In genomic region chr6:116665464-116665863, GRCh38 we compare ENCODE assay signal across 11 cellular contexts. TPM values are rescaled to one million over a fixed set of nuclear protein-coding genes. Genes with fewer than 3 reads are reported as not detected.
DNase-seq lines count a peak whose midpoint lies in the region; ATAC-seq, FAIRE-seq and TF ChIP-seq lines count a peak whose summit lies in the region.
"Had no signal": no experiment of that assay in that cellular context is flagged by ENCODE, and none has a peak within 500 bp of the region (broad histone marks: within the 10 kb centered on the region; RNA-seq: fewer than 3 reads in every experiment).

No MANE protein-coding gene starts in this region.

- TF ChIP-seq EP300 in HepG2 (IDR thresholded peaks at IDR 0.05; ENCODE audit: low read depth in 2 of 2, low read length in 2 of 2) (no peak), HepG2 (CRISPR knock-in tag; IDR thresholded peaks at IDR 0.05; ENCODE audit: borderline replicate concordance) (no peak)

- H3K27ac Mint-ChIP-seq in type B pancreatic cell, result no peak overlapping the region

- DNase-seq in HepG2 (ENCODE audit: low spot score) (no peak), right lobe of liver (no peak), Panc1 (ENCODE audit: low read depth, low spot score) (no peak), epithelial cell of proximal tubule (ENCODE audit: low read depth) (no peak), type B pancreatic cell (ENCODE audit: extremely low spot score, unreplicated experiment) (no peak), NCI-H2196 treated with DMSO at 0.1 percent for 48 hours (lab: John Stamatoyannopoulos, UW; ENCODE audit: unreplicated experiment) (no peak), midbrain (lab: John Stamatoyannopoulos, UW) (no peak), NCI-H2081 (lab: John Stamatoyannopoulos, UW) (no peak)
- DNase-seq: left cardiac atrium, posterior cingulate gyrus had no signal

- TF ChIP-seq RAD21 in HepG2 (CRISPR knock-in tag; IDR thresholded peaks at IDR 0.05), result no peak

- WGBS in HepG2 (ENCODE audit: low lambda C conversion rate), result 69% methylated on average over 7 of the region's 7 CpGs
- 100% methylated on average over 6 of the region's 7 CpGs for WGBS in right lobe of liver (ENCODE audit: insufficient coverage, low coverage, low lambda C conversion rate, missing lambda C conversion rate)

- H3K9ac ChIP-seq in HepG2 (ENCODE audit: insufficient read depth, low read depth, low read length), result peak overlapping the region; percentile 83; the same call in 1 of the 2 replicates

- intact Hi-C loops in HepG2 (cut with micrococcal nuclease; ENCODE audit: unreplicated experiment) (loop anchor here (5.0 kb wide), 1 partner anchor 33 kb away; no protein-coding TSS in a partner anchor), right lobe of liver (cut with DNase I) (no loop called here), Panc1 (cut with micrococcal nuclease; ENCODE audit: unreplicated experiment) (no loop called here)

- BruUV-seq in HepG2 (replicated peaks; lab: Mats Ljungman, UMichigan) (no TSS peak), Panc1 (replicated peaks; lab: Mats Ljungman, UMichigan) (no TSS peak)

- in situ Hi-C loops in HepG2 (cut with HindIII; ENCODE audit: extremely low pct_ligation_motif_present, low pct_unique_long_range_greater_than_20kb), result loop anchor here (25.0 kb wide), 1 partner anchor 378 kb away; the partner anchor contains the start of gene TSPYL1
- in situ Hi-C loops in Panc1 (cut with HindIII; ENCODE audit: low pct_unique_long_range_greater_than_20kb, low sequenced_read_pairs), result no loop called here

- POLR2A ChIA-PET in HepG2 (lab: Yijun Ruan, JAX), result no interaction called here
- POLR2A ChIA-PET in Panc1 (lab: Charles Lee), result no interaction called here

- no peak for TF ChIP-seq POLR2A in HepG2 (IDR thresholded peaks at IDR 0.05; ENCODE audit: insufficient read depth in 1 of 2, low read depth in 2 of 2, low read length in 2 of 2)
- TF ChIP-seq POLR2A in right lobe of liver (IDR thresholded peaks at IDR 0.05), result no peak

- no peaks in the 10 kb centered on the region for H3K27me3 Mint-ChIP-seq in type B pancreatic cell

- H3K4me1 Mint-ChIP-seq in type B pancreatic cell (ENCODE audit: unreplicated experiment), result peaks cover 12% of the 10 kb centered on the region

- H4K20me1 ChIP-seq in HepG2 (ENCODE audit: insufficient read depth, low read length), result no peaks in the 10 kb centered on the region

- TF ChIP-seq CTCF in HepG2 (CRISPR knock-in tag; IDR thresholded peaks at IDR 0.05) (no peak), right lobe of liver (IDR thresholded peaks at IDR 0.05) (no peak), Panc1 (IDR thresholded peaks at IDR 0.05) (no peak), epithelial cell of proximal tubule (conservative IDR thresholded peaks at IDR 0.05; ENCODE audit: low read depth, low read length) (no peak), type B pancreatic cell (conservative IDR thresholded peaks at IDR 0.05) (no peak)

- peaks cover 77% of the 10 kb centered on the region for H3K79me2 ChIP-seq in HepG2 (ENCODE audit: insufficient read depth, low read length)

- H3K27ac ChIP-seq in HepG2 (ENCODE audit: extremely low read length, insufficient read depth, low read length), result no peak overlapping the region
- H3K27ac ChIP-seq in right lobe of liver, result no peak overlapping the region
- 0 out of 2 replicates have a peak overlapping the region, but pooled peaks have one; percentile 12 for H3K27ac ChIP-seq in Panc1 (ENCODE audit: low read length)

- no peak for FAIRE-seq in HepG2 (lab: Jason Lieb, UNC)

- peaks cover 5% of the 10 kb centered on the region for H3K36me3 Mint-ChIP-seq in type B pancreatic cell

- H2AFZ ChIP-seq in HepG2 (ENCODE audit: low read length), result no peak overlapping the region

- H3K9me3 ChIP-seq in HepG2 (ENCODE audit: low read length), result no peaks in the 10 kb centered on the region
- no peaks in the 10 kb centered on the region for H3K9me3 ChIP-seq in right lobe of liver
- no peaks in the 10 kb centered on the region for H3K9me3 ChIP-seq in Panc1 (ENCODE audit: control insufficient read depth, insufficient read depth, low read depth, low read length)

- CTCF ChIA-PET in HepG2 (lab: Yijun Ruan, JAX; ENCODE audit: low intra/inter-chr PET ratio, low total read pairs), result no interaction called here
- CTCF ChIA-PET in Panc1 (lab: Charles Lee), result no interaction called here

- peaks cover 52% of the 10 kb centered on the region for H3K4me1 ChIP-seq in HepG2 (ENCODE audit: insufficient read depth, low read length)
- H3K4me1 ChIP-seq in right lobe of liver, result peaks cover 0 to 4% (median 0%) of the 10 kb centered on the region in 4 donors
- H3K4me1 ChIP-seq in Panc1 (ENCODE audit: control insufficient read depth, insufficient read depth, low read length), result peaks cover 21% of the 10 kb centered on the region

- H3K4me2 ChIP-seq in HepG2 (ENCODE audit: low read depth, low read length), result peak overlapping the region; percentile 93

- H3K36me3 ChIP-seq in HepG2 (replicated peaks in 1 of 2; ENCODE audit: control insufficient read depth in 1 of 2, insufficient read depth in 2 of 2, low read length in 2 of 2), result no peaks in the 10 kb centered on the region; a peak in 3 of 5 replicates
- no peaks in the 10 kb centered on the region for H3K36me3 ChIP-seq in right lobe of liver
- peaks cover 1% of the 10 kb centered on the region for H3K36me3 ChIP-seq in Panc1 (ENCODE audit: control insufficient read depth, insufficient read depth, low read length)

- peak overlapping the region; percentile 68 for H3K4me3 Mint-ChIP-seq in type B pancreatic cell

- H3K27me3 ChIP-seq in HepG2 (ENCODE audit: control insufficient read depth in 1 of 2, insufficient read depth in 2 of 2, low read length in 2 of 2) (no peaks in the 10 kb centered on the region; a peak in 1 of 5 replicates), right lobe of liver (no peaks in the 10 kb centered on the region), Panc1 (ENCODE audit: control insufficient read depth, insufficient read depth, low read length) (no peaks in the 10 kb centered on the region)

- peak overlapping the region; percentile 35 to 94 (median 44) for H3K4me3 ChIP-seq in HepG2 (replicated peaks in 1 of 3; ENCODE audit: insufficient read depth in 1 of 3, low read depth in 2 of 3, low read length in 3 of 3)
- H3K4me3 ChIP-seq in right lobe of liver, result no peak overlapping the region
- H3K4me3 ChIP-seq in Panc1 (ENCODE audit: low read depth in 2 of 2, low read length in 2 of 2), result peak overlapping the region; percentile 9 to 85; a peak in 2 of 4 replicates
- H3K4me3 ChIP-seq in epithelial cell of proximal tubule (ENCODE audit: low read depth, low read length), result peak overlapping the region; percentile 12

- ATAC-seq in HepG2 (no peak), right lobe of liver (no peak), Panc1 (no peak)
- ATAC-seq: left cardiac atrium had no signal

- no peaks in the 10 kb centered on the region for H3K9me3 Mint-ChIP-seq in type B pancreatic cell

RNA-seq across cellular contexts. Expression of gene ZUP1, which starts 3.1 kb away (rescaled TPM):
- total RNA-seq in HepG2 (2016; rRNA removed; fragmentation: Illumina TruSeq; extraction: Trizol) (29.3 and 40.3 TPM in 2 replicates), right lobe of liver (1 to 10 TPM; 3.0 to 5.9 (median 4.3) TPM), Panc1 (2021; ENCODE audit: unreplicated experiment) (26.0 TPM), epithelial cell of proximal tubule (11.6 and 15.6 TPM in 2 replicates), type B pancreatic cell (ENCODE audit: low replicate concordance) (9.6 and 12.9 TPM in 2 replicates)
- 14.8 and 19.5 TPM in 2 replicates for total RNA-seq in HepG2 (2016; cell fraction: cytosol; rRNA removed; fragmentation: Illumina TruSeq; extraction: Trizol; ENCODE audit: low read depth)
- 31.7 and 40.3 TPM in 2 replicates for total RNA-seq in HepG2 (2016; cell fraction: insoluble cytoplasmic fraction; rRNA removed; fragmentation: Illumina TruSeq; extraction: Trizol)
- 14.6 and 19.1 TPM in 2 replicates for total RNA-seq in HepG2 (2016; cell fraction: membrane; rRNA removed; fragmentation: Illumina TruSeq; extraction: Trizol)
- total RNA-seq in HepG2 (2016; cell fraction: nucleus; rRNA removed; fragmentation: Illumina TruSeq; extraction: Trizol), result 32.3 and 37.7 TPM in 2 replicates
- 11.1 and 12.5 TPM in 2 replicates for polyA plus RNA-seq in HepG2 (2011; rRNA removed)
- polyA plus RNA-seq in HepG2 (2011; cell fraction: cytosol; rRNA removed), result 3.0 and 4.2 TPM in 2 replicates
- 14.9 and 15.6 TPM in 2 replicates for polyA plus RNA-seq in HepG2 (2011; cell fraction: nucleus; rRNA removed)
- 10.2 TPM in 2 replicates for polyA plus RNA-seq in HepG2 (2012)
- 1.1 TPM in 2 replicates for polyA plus RNA-seq in HepG2 (2016; cell fraction: cytosol; fragmentation: Illumina TruSeq; extraction: Trizol; ENCODE audit: low read depth)
- 25.4 and 26.3 TPM in 2 replicates for polyA plus RNA-seq in HepG2 (2016; cell fraction: insoluble cytoplasmic fraction; fragmentation: Illumina TruSeq; extraction: Trizol; ENCODE audit: low read depth)
- polyA plus RNA-seq in HepG2 (2016; cell fraction: membrane; fragmentation: Illumina TruSeq; extraction: Trizol; ENCODE audit: low read depth), result 1.9 and 2.0 TPM in 2 replicates
- polyA plus RNA-seq in HepG2 (2016; cell fraction: nucleus; fragmentation: Illumina TruSeq; extraction: Trizol; ENCODE audit: insufficient read depth, low read depth), result 29.9 and 34.7 TPM in 2 replicates
- polyA minus RNA-seq in HepG2 (2011; rRNA and poly(A)+ RNA removed; ENCODE audit: low replicate concordance), result 2.2 and 4.4 TPM in 2 replicates
- polyA minus RNA-seq in HepG2 (2011; cell fraction: cytosol; rRNA and poly(A)+ RNA removed), result 6.2 and 6.3 TPM in 2 replicates
- polyA minus RNA-seq in HepG2 (2011; cell fraction: nucleus; rRNA and poly(A)+ RNA removed), result 31.7 and 32.1 TPM in 2 replicates
- polyA plus RNA-seq in Panc1 (2012; ENCODE audit: insufficient read length), result 9.6 TPM

RNA-seq across cellular contexts. Expression of gene KPNA5, which starts 15.5 kb away (rescaled TPM):
- 13.0 and 13.1 TPM in 2 replicates for total RNA-seq in HepG2 (2016; rRNA removed; fragmentation: Illumina TruSeq; extraction: Trizol)
- total RNA-seq in HepG2 (2016; cell fraction: cytosol; rRNA removed; fragmentation: Illumina TruSeq; extraction: Trizol; ENCODE audit: low read depth), result 23.4 and 26.1 TPM in 2 replicates
- 12.5 and 14.7 TPM in 2 replicates for total RNA-seq in HepG2 (2016; cell fraction: insoluble cytoplasmic fraction; rRNA removed; fragmentation: Illumina TruSeq; extraction: Trizol)
- total RNA-seq in HepG2 (2016; cell fraction: membrane; rRNA removed; fragmentation: Illumina TruSeq; extraction: Trizol), result 9.6 and 11.5 TPM in 2 replicates
- total RNA-seq in HepG2 (2016; cell fraction: nucleus; rRNA removed; fragmentation: Illumina TruSeq; extraction: Trizol), result 20.3 and 22.2 TPM in 2 replicates
- 4.8 and 5.3 TPM in 2 replicates for polyA plus RNA-seq in HepG2 (2011; rRNA removed)
- 1.6 and 2.5 TPM in 2 replicates for polyA plus RNA-seq in HepG2 (2011; cell fraction: cytosol; rRNA removed)
- polyA plus RNA-seq in HepG2 (2011; cell fraction: nucleus; rRNA removed), result 6.4 and 8.1 TPM in 2 replicates
- polyA plus RNA-seq in HepG2 (2012), result 6.1 and 6.8 TPM in 2 replicates
- 0.44 and 0.66 TPM in 2 replicates for polyA plus RNA-seq in HepG2 (2016; cell fraction: cytosol; fragmentation: Illumina TruSeq; extraction: Trizol; ENCODE audit: low read depth)
- polyA plus RNA-seq in HepG2 (2016; cell fraction: insoluble cytoplasmic fraction; fragmentation: Illumina TruSeq; extraction: Trizol; ENCODE audit: low read depth), result 7.1 and 7.8 TPM in 2 replicates
- polyA plus RNA-seq in HepG2 (2016; cell fraction: membrane; fragmentation: Illumina TruSeq; extraction: Trizol; ENCODE audit: low read depth), result 0.83 and 1.1 TPM in 2 replicates
- 13.4 and 14.0 TPM in 2 replicates for polyA plus RNA-seq in HepG2 (2016; cell fraction: nucleus; fragmentation: Illumina TruSeq; extraction: Trizol; ENCODE audit: insufficient read depth, low read depth)
- 1.8 and 3.2 TPM in 2 replicates for polyA minus RNA-seq in HepG2 (2011; rRNA and poly(A)+ RNA removed; ENCODE audit: low replicate concordance)
- polyA minus RNA-seq in HepG2 (2011; cell fraction: cytosol; rRNA and poly(A)+ RNA removed), result 9.8 and 10.6 TPM in 2 replicates
- polyA minus RNA-seq in HepG2 (2011; cell fraction: nucleus; rRNA and poly(A)+ RNA removed), result 24.2 and 27.0 TPM in 2 replicates
- 1 to 10 TPM in 5 of 6 experiments, under 1 TPM in 1; 0.98 to 2.5 (median 2.0) TPM for total RNA-seq in right lobe of liver
- total RNA-seq in Panc1 (2021; ENCODE audit: unreplicated experiment), result 16.2 TPM
- polyA plus RNA-seq in Panc1 (2012; ENCODE audit: insufficient read length), result 5.1 TPM
- 2.5 and 2.9 TPM in 2 replicates for total RNA-seq in epithelial cell of proximal tubule
- 9.6 and 12.6 TPM in 2 replicates for total RNA-seq in type B pancreatic cell (ENCODE audit: low replicate concordance)

RNA-seq across cellular contexts. Expression of gene RSPH4A, which starts 49.2 kb away (rescaled TPM):
- total RNA-seq in HepG2 (2016; rRNA removed; fragmentation: Illumina TruSeq; extraction: Trizol) (0.14 and 0.40 TPM in 2 replicates), right lobe of liver (under 1 TPM in 3 of 6 experiments, not detected in 3; 0.06 to 0.18 (median 0.16) TPM), Panc1 (2021; ENCODE audit: unreplicated experiment) (0.44 TPM), epithelial cell of proximal tubule (not detected in 2 replicates), type B pancreatic cell (ENCODE audit: low replicate concordance) (0.95 and 4.4 TPM in 2 replicates)
- total RNA-seq in HepG2 (2016; cell fraction: cytosol; rRNA removed; fragmentation: Illumina TruSeq; extraction: Trizol; ENCODE audit: low read depth), result 0.09 and 0.20 TPM in 2 replicates
- total RNA-seq in HepG2 (2016; cell fraction: insoluble cytoplasmic fraction; rRNA removed; fragmentation: Illumina TruSeq; extraction: Trizol), result 0.27 and 0.41 TPM in 2 replicates
- 0.14 and 0.34 TPM in 2 replicates for total RNA-seq in HepG2 (2016; cell fraction: membrane; rRNA removed; fragmentation: Illumina TruSeq; extraction: Trizol)
- 0.75 and 0.78 TPM in 2 replicates for total RNA-seq in HepG2 (2016; cell fraction: nucleus; rRNA removed; fragmentation: Illumina TruSeq; extraction: Trizol)
- polyA plus RNA-seq in HepG2 (2011; rRNA removed), result 0.08 and 0.24 TPM in 2 replicates
- polyA plus RNA-seq in HepG2 (2011; cell fraction: cytosol; rRNA removed), result 0.05 and 0.12 TPM in 2 replicates
- 0.29 and 0.36 TPM in 2 replicates for polyA plus RNA-seq in HepG2 (2011; cell fraction: nucleus; rRNA removed)
- 0.04 and 0.24 TPM in 2 replicates for polyA plus RNA-seq in HepG2 (2012)
- polyA plus RNA-seq in HepG2 (2016; cell fraction: cytosol; fragmentation: Illumina TruSeq; extraction: Trizol; ENCODE audit: low read depth), result 0.07 TPM in 1 of 2 replicates, not detected in the other
- polyA plus RNA-seq in HepG2 (2016; cell fraction: insoluble cytoplasmic fraction; fragmentation: Illumina TruSeq; extraction: Trizol; ENCODE audit: low read depth), result 0.08 and 0.22 TPM in 2 replicates
- polyA plus RNA-seq in HepG2 (2016; cell fraction: membrane; fragmentation: Illumina TruSeq; extraction: Trizol; ENCODE audit: low read depth), result 0.14 and 0.32 TPM in 2 replicates
- 1.3 and 1.8 TPM in 2 replicates for polyA plus RNA-seq in HepG2 (2016; cell fraction: nucleus; fragmentation: Illumina TruSeq; extraction: Trizol; ENCODE audit: insufficient read depth, low read depth)
- polyA minus RNA-seq in HepG2 (2011; rRNA and poly(A)+ RNA removed; ENCODE audit: low replicate concordance), result 0.20 TPM in 1 of 2 replicates, not detected in the other
- not detected in 2 replicates for polyA minus RNA-seq in HepG2 (2011; cell fraction: cytosol; rRNA and poly(A)+ RNA removed)
- 0.62 and 1.2 TPM in 2 replicates for polyA minus RNA-seq in HepG2 (2011; cell fraction: nucleus; rRNA and poly(A)+ RNA removed)
- 0.31 TPM for polyA plus RNA-seq in Panc1 (2012; ENCODE audit: insufficient read length)
- total RNA-seq: M059J had no signal

Comparison
In these comparisons a context has a peak if more than half of its experiments do, and no peak if none do; other contexts are left out.
1. H3K4me3 ChIP-seq: peak in HepG2 (3 of 3), Panc1 (2 of 2) and epithelial cell of proximal tubule (single experiment); none in right lobe of liver (0 of 3).